In the genomic region with DNA sequence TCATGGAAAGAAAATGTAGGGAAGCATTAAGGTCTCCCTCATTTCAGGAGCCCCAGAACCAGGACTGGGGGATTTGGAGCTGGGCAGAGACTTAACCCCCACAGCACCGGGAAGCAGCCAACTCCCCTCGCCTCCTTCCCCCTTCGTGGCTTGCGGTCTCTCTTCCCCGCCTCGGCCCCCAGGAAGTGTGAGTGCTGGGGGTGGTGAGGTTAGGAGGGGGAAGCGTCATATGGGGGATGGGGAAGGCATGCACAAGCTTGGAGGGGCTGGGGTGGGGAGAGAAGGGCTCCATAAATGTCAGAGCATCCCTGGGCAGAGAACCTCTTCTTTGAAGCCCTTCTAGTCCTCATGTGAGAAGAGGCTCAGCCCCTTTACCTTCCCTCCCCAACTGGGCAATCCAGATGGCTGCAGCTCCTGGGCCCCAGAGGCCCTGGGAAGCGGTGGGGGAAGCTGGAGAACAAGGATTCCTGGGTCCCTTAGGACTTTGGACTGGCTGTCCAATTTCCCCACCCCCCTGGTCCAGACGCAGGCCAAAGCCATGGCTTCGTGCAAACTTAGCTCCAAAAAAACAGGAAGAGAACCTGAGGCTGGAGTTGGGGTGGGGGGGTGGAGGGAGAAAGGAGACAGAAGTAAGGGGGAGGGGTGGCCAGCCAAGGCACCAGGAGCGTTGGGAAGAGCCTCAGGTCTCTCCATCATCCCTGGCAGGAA, we compare ENCODE assay signal across 9 cellular contexts. TPM values are rescaled to one million over a fixed set of nuclear protein-coding genes. Genes with fewer than 3 reads are reported as not detected.
DNase-seq lines count a peak whose midpoint lies in the region; ATAC-seq and TF ChIP-seq lines count a peak whose summit lies in the region.
"Had no signal": no experiment of that assay in that cellular context is flagged by ENCODE, and none has a peak within 500 bp of the region (broad histone marks: within the 10 kb centered on the region; RNA-seq: fewer than 3 reads in every experiment).

No MANE protein-coding gene starts in this region.

- CTCF ChIA-PET in OCI-LY7 (lab: Charles Lee; ENCODE audit: unreplicated experiment), result no interaction called here

- no peak for DNase-seq in GM23338 (ENCODE audit: low spot score)
- DNase-seq in SK-N-MC (ENCODE audit: low read depth, low spot score), result no peak
- DNase-seq in AG08396 (ENCODE audit: low spot score), result no peak
- no peak for DNase-seq in H7
- DNase-seq in dedifferentiated amniotic fluid mesenchymal stem cell (ENCODE audit: extremely low spot score), result no peak
- DNase-seq in OCI-LY7 (ENCODE audit: low spot score), result no peak

- H3K9me3 Mint-ChIP-seq in GM23338, result no peaks in the 10 kb centered on the region
- no peaks in the 10 kb centered on the region for H3K9me3 Mint-ChIP-seq in dendritic cell treated with granulocyte-macrophage colony-stimulating factor and Interleukin-4, amounts not matched to agents 40 ng/mL and 50 ng/mL, for 4 days

- H3F3A ChIP-seq in GM23338 (replicated peaks; ENCODE audit: low read depth), result 0 out of 2 replicates have a peak, but pooled peaks cover 3% of the 10 kb centered on the region

- intact Hi-C loops in dendritic cell treated with granulocyte-macrophage colony-stimulating factor and Interleukin-4, amounts not matched to agents 40 ng/mL and 50 ng/mL, for 4 days (cut with micrococcal nuclease), result no loop called here
- intact Hi-C loops in OCI-LY7 (cut with micrococcal nuclease; ENCODE audit: unreplicated experiment), result no loop called here

- H3K36me3 ChIP-seq in GM23338 (ENCODE audit: insufficient read depth) (no peaks in the 10 kb centered on the region), SK-N-MC (ENCODE audit: insufficient read depth, low read length) (no peaks in the 10 kb centered on the region; the same call in 1 of the 2 replicates), skeletal muscle tissue (ENCODE audit: control insufficient read depth in 3 of 3, insufficient read depth in 3 of 3, low read length in 3 of 3) (peaks cover 3 to 12% (median 9%) of the 10 kb centered on the region in 3 donors), H7 (replicated peaks; ENCODE audit: control insufficient read depth, insufficient read depth, low read length) (peaks cover 4% of the 10 kb centered on the region; the same call in 1 of the 2 replicates), OCI-LY7 (ENCODE audit: insufficient read depth, low read length) (peaks cover 8% of the 10 kb centered on the region; the same call in 1 of the 2 replicates)

- H2AFZ ChIP-seq in GM23338 (no peak overlapping the region), OCI-LY7 (ENCODE audit: low read length) (no peak overlapping the region)

- H3K27me3 Mint-ChIP-seq in GM23338 (ENCODE audit: insufficient read depth, low read depth, poor library complexity), result peaks cover 16% of the 10 kb centered on the region
- H3K27me3 Mint-ChIP-seq in dendritic cell treated with granulocyte-macrophage colony-stimulating factor and Interleukin-4, amounts not matched to agents 40 ng/mL and 50 ng/mL, for 4 days, result no peaks in the 10 kb centered on the region

- H3K27ac ChIP-seq in GM23338 (ENCODE audit: low read depth), result no peak overlapping the region
- peak overlapping the region; percentile 9; the same call in 1 of the 2 replicates for H3K27ac ChIP-seq in SK-N-MC
- peak overlapping the region; percentile 97 for H3K27ac ChIP-seq in skeletal muscle tissue (ENCODE audit: low read depth, low read length)
- no peak overlapping the region for H3K27ac ChIP-seq in OCI-LY7 (ENCODE audit: low read depth, low read length, poor library complexity, severe bottlenecking)

- peak overlapping the region; percentile 1; the same call in 1 of the 3 replicates for H3K4me3 Mint-ChIP-seq in GM23338
- peak overlapping the region; percentile 92 for H3K4me3 Mint-ChIP-seq in dendritic cell treated with granulocyte-macrophage colony-stimulating factor and Interleukin-4, amounts not matched to agents 40 ng/mL and 50 ng/mL, for 4 days

- POLR2A ChIA-PET in OCI-LY7 (lab: Charles Lee), result interaction anchor here (0.6 kb wide), 1 partner anchor 213 kb away, joined by 3 read pairs; no protein-coding TSS in a partner anchor

- H3K9ac ChIP-seq in SK-N-MC (ENCODE audit: insufficient read length), result no peak overlapping the region
- H3K9ac ChIP-seq in skeletal muscle tissue (ENCODE audit: low read depth in 1 of 3, low read length in 3 of 3), result peak overlapping the region in 2 of 3 donors; percentile 32 to 33

- H3K4me1 Mint-ChIP-seq in GM23338, result peaks cover 64% of the 10 kb centered on the region
- H3K4me1 Mint-ChIP-seq in dendritic cell treated with granulocyte-macrophage colony-stimulating factor and Interleukin-4, amounts not matched to agents 40 ng/mL and 50 ng/mL, for 4 days (ENCODE audit: low read depth), result peaks cover 90% of the 10 kb centered on the region

- H3K9me2 ChIP-seq in GM23338 (ENCODE audit: insufficient read depth) (no peaks in the 10 kb centered on the region), OCI-LY7 (ENCODE audit: insufficient read depth, low read length) (no peaks in the 10 kb centered on the region)

- TF ChIP-seq CTCF in GM23338 (conservative IDR thresholded peaks at IDR 0.05; ENCODE audit: low read depth in 2 of 2) (no peak), OCI-LY7 (conservative IDR thresholded peaks at IDR 0.05; ENCODE audit: low read length) (no peak)

- H3K36me3 Mint-ChIP-seq in GM23338 (ENCODE audit: low read depth), result peaks cover 21% of the 10 kb centered on the region
- H3K36me3 Mint-ChIP-seq in dendritic cell treated with granulocyte-macrophage colony-stimulating factor and Interleukin-4, amounts not matched to agents 40 ng/mL and 50 ng/mL, for 4 days (ENCODE audit: low read depth), result peaks cover 85% of the 10 kb centered on the region

- no TSS peak for BruUV-seq in OCI-LY7 (replicated peaks; lab: Mats Ljungman, UMichigan)

- H3K9me3 ChIP-seq in SK-N-MC (ENCODE audit: low read depth, low read length) (no peaks in the 10 kb centered on the region), skeletal muscle tissue (ENCODE audit: control insufficient read depth in 3 of 3, low read length in 3 of 3) (no peaks in the 10 kb centered on the region), OCI-LY7 (ENCODE audit: low read length) (no peaks in the 10 kb centered on the region)

- H3K27me3 ChIP-seq in GM23338 (ENCODE audit: insufficient read depth), result no peaks in the 10 kb centered on the region
- H3K27me3 ChIP-seq in skeletal muscle tissue (ENCODE audit: control insufficient read depth in 3 of 3, insufficient read depth in 3 of 3, low read length in 3 of 3), result no peaks in the 10 kb centered on the region
- H3K27me3 ChIP-seq in H7 (ENCODE audit: control insufficient read depth, insufficient read depth, low read length), result no peaks in the 10 kb centered on the region

- H4K20me1 ChIP-seq in GM23338 (replicated peaks; ENCODE audit: insufficient read depth), result peaks cover 7% of the 10 kb centered on the region
- no peaks in the 10 kb centered on the region for H4K20me1 ChIP-seq in OCI-LY7 (ENCODE audit: insufficient read depth, low read length)

- H3K79me2 ChIP-seq in GM23338 (replicated peaks; ENCODE audit: insufficient read depth) (peaks cover 34% of the 10 kb centered on the region), OCI-LY7 (ENCODE audit: insufficient read depth, low read depth, low read length) (no peaks in the 10 kb centered on the region)

- H3K4me1 ChIP-seq in GM23338 (ENCODE audit: insufficient read depth), result peaks cover 43% of the 10 kb centered on the region
- peaks cover 55 to 80% (median 70%) of the 10 kb centered on the region in 3 donors for H3K4me1 ChIP-seq in skeletal muscle tissue (ENCODE audit: control insufficient read depth in 3 of 3, insufficient read depth in 3 of 3, low read length in 3 of 3)
- peaks cover 80% of the 10 kb centered on the region for H3K4me1 ChIP-seq in OCI-LY7 (ENCODE audit: insufficient read depth, low read length, poor library complexity, severe bottlenecking)

- H3K4me3 ChIP-seq in GM23338 (no peak overlapping the region), SK-N-MC (no peak overlapping the region), skeletal muscle tissue (ENCODE audit: low read length in 3 of 3) (peak overlapping the region in 1 of 3 donors; percentile 9), H7 (ENCODE audit: insufficient read depth, low read depth, low read length) (no peak overlapping the region), OCI-LY7 (ENCODE audit: low read depth, low read length, poor library complexity, severe bottlenecking) (no peak overlapping the region)

- H3K27ac Mint-ChIP-seq in GM23338, result no peak overlapping the region
- peak overlapping the region; percentile 100 for H3K27ac Mint-ChIP-seq in dendritic cell treated with granulocyte-macrophage colony-stimulating factor and Interleukin-4, amounts not matched to agents 40 ng/mL and 50 ng/mL, for 4 days

- no peak for ATAC-seq in GM23338
- ATAC-seq: left colon had no signal

- H3K4me2 ChIP-seq in GM23338, result 0 out of 2 replicates have a peak overlapping the region, but pooled peaks have one; percentile 55
- no peak overlapping the region for H3K4me2 ChIP-seq in OCI-LY7 (ENCODE audit: low read length)

RNA-seq across cellular contexts. Expression of a gene that starts 7.8 kb away (rescaled TPM):
- total RNA-seq in GM23338 (2014; rRNA removed; shearing (Covaris generic)), result 19.3 and 32.6 TPM in 2 replicates
- polyA plus RNA-seq in GM23338 (2016; fragmentation: Nextera tagmentation; extraction: Ambion mirVana), result 3.6 TPM in 2 replicates
- total RNA-seq in skeletal muscle tissue, result 7.8 TPM
- 39.2 and 40.6 TPM in 2 replicates for total RNA-seq in H7 (2014; rRNA removed; shearing (Covaris generic))
- total RNA-seq in OCI-LY7 (2014; rRNA removed; shearing (Covaris generic)), result 14.2 and 16.3 TPM in 2 replicates
- 22.2 and 23.2 TPM in 2 replicates for total RNA-seq in OCI-LY7 (2022)

RNA-seq across cellular contexts. Expression of a gene that starts 17.0 kb away (rescaled TPM):
- total RNA-seq in GM23338 (2014; rRNA removed; shearing (Covaris generic)), result 1.5 and 1.6 TPM in 2 replicates
- not detected in 2 replicates for polyA plus RNA-seq in GM23338 (2016; fragmentation: Nextera tagmentation; extraction: Ambion mirVana)
- total RNA-seq in skeletal muscle tissue (not detected), OCI-LY7 (2022) (0.78 and 1.5 TPM in 2 replicates)
- 0.21 and 1.00 TPM in 2 replicates for total RNA-seq in H7 (2014; rRNA removed; shearing (Covaris generic))
- total RNA-seq in OCI-LY7 (2014; rRNA removed; shearing (Covaris generic)), result 0.95 and 2.3 TPM in 2 replicates

RNA-seq across cellular contexts. Expression of a gene that starts 23.2 kb away (rescaled TPM):
- total RNA-seq in GM23338 (2014; rRNA removed; shearing (Covaris generic)), result not detected in 2 replicates
- polyA plus RNA-seq in GM23338 (2016; fragmentation: Nextera tagmentation; extraction: Ambion mirVana), result 0.28 and 0.78 TPM in 2 replicates
- total RNA-seq in skeletal muscle tissue, result not detected
- 0.31 and 1.5 TPM in 2 replicates for total RNA-seq in H7 (2014; rRNA removed; shearing (Covaris generic))
- 0.85 and 1.7 TPM in 2 replicates for total RNA-seq in OCI-LY7 (2014; rRNA removed; shearing (Covaris generic))
- total RNA-seq in OCI-LY7 (2022), result 2.0 and 3.9 TPM in 2 replicates

RNA-seq across cellular contexts. Expression of a gene that starts 23.3 kb away (rescaled TPM):
- total RNA-seq in GM23338 (2014; rRNA removed; shearing (Covaris generic)), result not detected in 2 replicates
- polyA plus RNA-seq in GM23338 (2016; fragmentation: Nextera tagmentation; extraction: Ambion mirVana), result not detected in 2 replicates
- total RNA-seq in skeletal muscle tissue (not detected), OCI-LY7 (2022) (not detected in 2 replicates)
- not detected in 2 replicates for total RNA-seq in H7 (2014; rRNA removed; shearing (Covaris generic))
- not detected in 2 replicates for total RNA-seq in OCI-LY7 (2014; rRNA removed; shearing (Covaris generic))

RNA-seq across cellular contexts. Expression of a gene that starts 27.2 kb away (rescaled TPM):
- total RNA-seq in GM23338 (2014; rRNA removed; shearing (Covaris generic)), result 71.4 and 75.0 TPM in 2 replicates
- 72.8 and 74.5 TPM in 2 replicates for polyA plus RNA-seq in GM23338 (2016; fragmentation: Nextera tagmentation; extraction: Ambion mirVana)
- total RNA-seq in skeletal muscle tissue (16.2 TPM), OCI-LY7 (2022) (57.0 and 57.9 TPM in 2 replicates)
- 152 and 177 TPM in 2 replicates for total RNA-seq in H7 (2014; rRNA removed; shearing (Covaris generic))
- 52.7 and 55.7 TPM in 2 replicates for total RNA-seq in OCI-LY7 (2014; rRNA removed; shearing (Covaris generic))

Comparison
In these comparisons a context has a peak if more than half of its experiments do, and no peak if none do; other contexts are left out.
1. H3K27ac ChIP-seq: peak in SK-N-MC (single experiment) and skeletal muscle tissue (single experiment); none in GM23338 (single experiment) and OCI-LY7 (single experiment).